ENCODE assay signal across 8 cellular contexts in the genomic region with DNA sequence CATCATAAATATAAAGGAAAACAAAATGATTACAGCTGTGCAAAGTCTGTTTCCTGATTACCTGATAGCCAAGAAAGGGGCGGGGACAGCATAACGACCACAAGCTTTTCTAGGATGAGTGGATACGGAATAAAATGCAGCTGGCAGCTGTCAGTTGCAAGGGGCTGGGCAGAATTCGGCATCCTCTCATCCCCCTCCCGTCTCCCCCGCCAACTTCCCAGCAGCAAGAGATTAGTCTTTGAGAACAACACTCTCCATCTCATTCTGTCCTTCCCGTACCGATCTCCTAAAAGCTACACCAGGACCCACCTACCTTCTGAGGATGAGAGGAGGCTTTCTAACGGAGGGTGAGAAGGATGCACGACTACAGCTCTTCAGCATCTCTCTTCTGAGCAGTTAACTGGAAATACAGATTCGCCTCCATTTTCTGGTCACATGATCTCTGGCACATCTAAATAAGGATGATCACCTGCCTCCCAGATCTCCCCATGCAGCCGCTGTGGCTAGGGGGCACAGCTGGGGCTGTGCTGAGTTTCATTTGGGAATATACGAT.
A peak's percentile ranks its signal among the peaks of the same experiment; 100 is the strongest.
DNase-seq lines count a peak whose midpoint lies in the region; ATAC-seq and TF ChIP-seq lines count a peak whose summit lies in the region.

No MANE protein-coding gene starts in this region.

- ATAC-seq in left ventricle myocardium superior, result no peak
- ATAC-seq in activated B cell treated with CpG ODN at 0.5 μM for 24 hours (ENCODE audit: low read depth), result no peak

- H3K9me3 Mint-ChIP-seq in activated B cell treated with CpG ODN at 0.5 μM for 24 hours, result no peaks in the 10 kb centered on the region

- H3K9ac ChIP-seq in iPS-18a (ENCODE audit: low read length) (peak overlapping the region; percentile 1), subcutaneous abdominal adipose tissue (ENCODE audit: low read length in 5 of 5) (no peak overlapping the region)

- DNase-seq in left ventricle myocardium inferior (no peak), left ventricle myocardium superior (no peak), activated B cell treated with CpG ODN at 0.5 μM for 24 hours (no peak), NCI-H2171 treated with DMSO at 0.1 percent for 48 hours (lab: John Stamatoyannopoulos, UW) (no peak), OCI-M2 (lab: John Stamatoyannopoulos, UW; ENCODE audit: unreplicated experiment) (no peak)
- DNase-seq in stimulated activated CD4-positive, alpha-beta T cell treated with anti-CD3 and anti-CD28 coated beads, Interleukin-2, amount 100 ng/mL, for 24 hours, result no peak

- POLR2A ChIA-PET in activated B cell treated with CpG ODN at 0.5 μM for 24 hours (lab: Charles Lee), result interaction anchor here (0.5 kb wide), 1 partner anchor 1350 kb away, joined by 3 read pairs; no protein-coding TSS in a partner anchor

- H3K36me3 ChIP-seq in left ventricle myocardium inferior (no peaks in the 10 kb centered on the region), iPS-18a (ENCODE audit: control insufficient read depth, low read depth, low read length) (no peaks in the 10 kb centered on the region), subcutaneous abdominal adipose tissue (ENCODE audit: control insufficient read depth in 5 of 5, insufficient read depth in 5 of 5, low read length in 5 of 5) (no peaks in the 10 kb centered on the region)

- H3K27me3 Mint-ChIP-seq in activated B cell treated with CpG ODN at 0.5 μM for 24 hours, result peaks cover 37% of the 10 kb centered on the region

- CTCF ChIA-PET in activated B cell treated with CpG ODN at 0.5 μM for 24 hours (lab: Charles Lee), result no interaction called here

- H3K36me3 Mint-ChIP-seq in activated B cell treated with CpG ODN at 0.5 μM for 24 hours (ENCODE audit: low read depth), result no peaks in the 10 kb centered on the region

- H3K4me1 Mint-ChIP-seq in activated B cell treated with CpG ODN at 0.5 μM for 24 hours, result peaks cover 6% of the 10 kb centered on the region

- intact Hi-C loops in left ventricle myocardium inferior (cut with micrococcal nuclease), result no loop called here
- intact Hi-C loops in left ventricle myocardium superior (cut with micrococcal nuclease), result no loop called here
- intact Hi-C loops in activated B cell treated with CpG ODN at 0.5 μM for 24 hours (cut with micrococcal nuclease), result no loop called here

- H3K4me1 ChIP-seq in left ventricle myocardium inferior, result peaks cover 7% of the 10 kb centered on the region
- H3K4me1 ChIP-seq in iPS-18a (ENCODE audit: control insufficient read depth, low read depth, low read length), result peaks cover 17% of the 10 kb centered on the region
- H3K4me1 ChIP-seq in subcutaneous abdominal adipose tissue (ENCODE audit: control insufficient read depth in 5 of 5, insufficient read depth in 5 of 5, low read length in 5 of 5), result peaks cover 0 to 9% (median 5%) of the 10 kb centered on the region in 5 donors

- H3K27me3 ChIP-seq in left ventricle myocardium inferior (ENCODE audit: low read depth), result peaks cover 85% of the 10 kb centered on the region
- peaks cover 23% of the 10 kb centered on the region for H3K27me3 ChIP-seq in iPS-18a (ENCODE audit: control insufficient read depth, insufficient read depth, low read length)
- peaks cover 0 to 5% (median 3%) of the 10 kb centered on the region in 5 donors for H3K27me3 ChIP-seq in subcutaneous abdominal adipose tissue (ENCODE audit: control insufficient read depth in 5 of 5, insufficient read depth in 4 of 5, low read length in 5 of 5)

- H3K4me3 ChIP-seq in left ventricle myocardium inferior, result peak overlapping the region; percentile 39
- peak overlapping the region; percentile 66 for H3K4me3 ChIP-seq in iPS-18a (ENCODE audit: low read length)
- peak overlapping the region; percentile 4 to 56 (median 40) for H3K4me3 ChIP-seq in subcutaneous abdominal adipose tissue (ENCODE audit: low read depth in 1 of 5, low read length in 5 of 5)

- H3K9me3 ChIP-seq in left ventricle myocardium inferior (replicated peaks) (no peaks in the 10 kb centered on the region), iPS-18a (ENCODE audit: control insufficient read depth, low read depth, low read length) (no peaks in the 10 kb centered on the region), subcutaneous abdominal adipose tissue (ENCODE audit: control insufficient read depth in 5 of 5, low read length in 5 of 5) (no peaks in the 10 kb centered on the region)

- H3K27ac Mint-ChIP-seq in activated B cell treated with CpG ODN at 0.5 μM for 24 hours, result no peak overlapping the region

- H3K4me3 Mint-ChIP-seq in activated B cell treated with CpG ODN at 0.5 μM for 24 hours, result peak overlapping the region; percentile 77

- H3K27ac ChIP-seq in left ventricle myocardium inferior (replicated peaks) (no peak overlapping the region), iPS-18a (ENCODE audit: low read length) (no peak overlapping the region), subcutaneous abdominal adipose tissue (ENCODE audit: low read depth, low read length) (no peak overlapping the region)

- TF ChIP-seq CTCF in left ventricle myocardium inferior (IDR thresholded peaks at IDR 0.05; ENCODE audit: borderline replicate concordance), result no peak
- no peak for TF ChIP-seq CTCF in activated B cell treated with CpG ODN at 0.5 μM for 24 hours (IDR thresholded peaks at IDR 0.05)
